ENCODE assay signal across 16 cellular contexts in genomic region chr1:3417082-3417728, GRCh38. TPM values are rescaled to one million over a fixed set of nuclear protein-coding genes. Genes with fewer than 3 reads are reported as not detected.
DNase-seq lines count a peak whose midpoint lies in the region; ATAC-seq and TF ChIP-seq lines count a peak whose summit lies in the region.
"Had no signal": no experiment of that assay in that cellular context is flagged by ENCODE, and none has a peak within 500 bp of the region (broad histone marks: within the 10 kb centered on the region; RNA-seq: fewer than 3 reads in every experiment).

No MANE protein-coding gene starts in this region.

- H3K27me3 ChIP-seq in HCT116 (ENCODE audit: insufficient read depth, low read length): no peaks in the 10 kb centered on the region
- H3K27me3 ChIP-seq in lower lobe of right lung (ENCODE audit: low read depth): peaks cover 8% of the 10 kb centered on the region
- H3K27me3 ChIP-seq: uterus had no signal

- peaks cover 4 to 9% (median 6%) of the 10 kb centered on the region in 3 donors for H3K27me3 Mint-ChIP-seq in CD14-positive monocyte (ENCODE audit: low read depth in 3 of 3)
- H3K27me3 Mint-ChIP-seq: activated naive CD8-positive, alpha-beta T cell treated with anti-CD3 and anti-CD28 coated beads, Interleukin-2, amount 10 ng/mL, durations not matched to agents 7 days and 5 days had no signal

- H3K27ac ChIP-seq in HCT116 (ENCODE audit: low read depth, low read length): no peak overlapping the region
- H3K27ac ChIP-seq in lower lobe of right lung: no peak overlapping the region
- H3K27ac ChIP-seq: SK-N-MC, uterus had no signal

- TF ChIP-seq CTCF in CD14-positive monocyte (IDR thresholded peaks at IDR 0.05) (peak; percentile 27), HCT116 (IDR thresholded peaks at IDR 0.05 in 2 of 3, conservative IDR thresholded peaks at IDR 0.05 in 1 of 3; ENCODE audit: borderline replicate concordance in 1 of 3, insufficient read depth in 1 of 3, low read depth in 2 of 3, low read length in 2 of 3) (peak; percentile 16 to 81 (median 61); a peak in 4 of 6 replicates), WI38 (IDR thresholded peaks at IDR 0.05; ENCODE audit: low read depth, low read length) (peak; percentile 19; the same call in 1 of the 2 replicates), lower lobe of right lung (IDR thresholded peaks at IDR 0.05) (peak; percentile 20)

- RAD21 ChIA-PET in HCT116 (lab: Charles Lee; ENCODE audit: low non-redundant PET in 1 of 2, low total read pairs in 2 of 2, uncharacterized antibody in 2 of 2, unreplicated experiment in 2 of 2): no interaction called here

- no TSS peak for BruUV-seq in HCT116 (replicated peaks; lab: Mats Ljungman, UMichigan)

- no peak overlapping the region for H3K9ac ChIP-seq in HCT116 (ENCODE audit: low read length)

- H4K20me1 ChIP-seq in HCT116 (ENCODE audit: insufficient read depth): no peaks in the 10 kb centered on the region

- peaks cover 0 to 8% of the 10 kb centered on the region in 2 experiments; a peak in 2 of 4 replicates for H3K4me1 ChIP-seq in HCT116 (ENCODE audit: control insufficient read depth in 1 of 2, insufficient read depth in 2 of 2, low read length in 2 of 2)
- H3K4me1 ChIP-seq in lower lobe of right lung: no peaks in the 10 kb centered on the region
- H3K4me1 ChIP-seq: uterus had no signal

- TF ChIP-seq RAD21 in HCT116 (IDR thresholded peaks at IDR 0.05; ENCODE audit: low read depth): no peak

- no peaks in the 10 kb centered on the region for H3K36me3 ChIP-seq in HCT116 (ENCODE audit: control insufficient read depth in 1 of 2, insufficient read depth in 2 of 2, low read length in 2 of 2)
- H3K36me3 ChIP-seq in lower lobe of right lung: no peaks in the 10 kb centered on the region
- H3K36me3 ChIP-seq: uterus had no signal

- H3K4me3 ChIP-seq in HCT116 (replicated peaks in 1 of 2; ENCODE audit: low read depth in 1 of 2, low read length in 2 of 2) (no peak overlapping the region), WI38 (ENCODE audit: low read depth, low read length) (no peak overlapping the region), lower lobe of right lung (no peak overlapping the region)
- H3K4me3 ChIP-seq: SK-N-MC, uterus had no signal

- H3K9me3 ChIP-seq in HCT116 (ENCODE audit: control insufficient read depth in 1 of 2, insufficient read depth in 1 of 2, low read depth in 1 of 2, low read length in 2 of 2): peaks cover 8 to 11% of the 10 kb centered on the region in 2 experiments; a peak in 2 of 4 replicates
- H3K9me3 ChIP-seq in lower lobe of right lung: peaks cover 10% of the 10 kb centered on the region
- H3K9me3 ChIP-seq: uterus had no signal

- no peaks in the 10 kb centered on the region for H3K79me2 ChIP-seq in HCT116 (ENCODE audit: insufficient read depth, low read length)

- POLR2A ChIA-PET in HCT116 (lab: Charles Lee): no interaction called here

- TF ChIP-seq POLR2A in HCT116 (IDR thresholded peaks at IDR 0.05; ENCODE audit: borderline replicate concordance, extremely low read depth, insufficient read depth, insufficient read length): no peak

- H2AFZ ChIP-seq in HCT116 (ENCODE audit: low read depth, low read length, poor library complexity, severe bottlenecking): no peak overlapping the region

- DNase-seq in CD14-positive monocyte (ENCODE audit: low spot score) (no peak), HCT116 (ENCODE audit: low read depth, low spot score) (no peak), lower lobe of right lung (no peak), cerebellar cortex (ENCODE audit: low spot score) (no peak)
- no peak for DNase-seq in activated CD4-positive, alpha-beta T cell treated with anti-CD3 and anti-CD28 coated beads for 4 hours
- DNase-seq in activated T-cell treated with anti-CD3 and anti-CD28 coated beads, Interleukin-2, amount 50 U/mL, for 48 hours: no peak
- DNase-seq: activated CD8-positive, alpha-beta memory T cell treated with anti-CD3 and anti-CD28 coated beads for 24 hours; activated naive CD8-positive, alpha-beta T cell treated with anti-CD3 and anti-CD28 coated beads, Interleukin-2, amount 10 ng/mL, durations not matched to agents 7 days and 5 days; head of caudate nucleus; NCI-H524; uterus had no signal

- H3K4me3 Mint-ChIP-seq in CD14-positive monocyte: no peak overlapping the region
- H3K4me3 Mint-ChIP-seq: activated naive CD8-positive, alpha-beta T cell treated with anti-CD3 and anti-CD28 coated beads, Interleukin-2, amount 10 ng/mL, durations not matched to agents 7 days and 5 days; IgD-negative memory B cell had no signal

- no peak overlapping the region for H3K27ac Mint-ChIP-seq in CD14-positive monocyte
- H3K27ac Mint-ChIP-seq: activated naive CD8-positive, alpha-beta T cell treated with anti-CD3 and anti-CD28 coated beads, Interleukin-2, amount 10 ng/mL, durations not matched to agents 7 days and 5 days; IgD-negative memory B cell had no signal

- CTCF ChIA-PET in HCT116 (lab: Charles Lee): no interaction called here

- ATAC-seq in HCT116 (no peak), lower lobe of right lung (no peak), GM18870 (IDR thresholded peaks at IDR 0.05; ENCODE audit: unreplicated experiment) (no peak)
- ATAC-seq: right cardiac atrium had no signal

- intact Hi-C loops in CD14-positive monocyte (cut with micrococcal nuclease): no loop called here
- intact Hi-C loops in HCT116 (cut with micrococcal nuclease): no loop called here
- intact Hi-C loops in lower lobe of right lung (cut with DNase I): no loop called here

- H3K36me3 Mint-ChIP-seq in CD14-positive monocyte: no peaks in the 10 kb centered on the region
- H3K36me3 Mint-ChIP-seq: activated naive CD8-positive, alpha-beta T cell treated with anti-CD3 and anti-CD28 coated beads, Interleukin-2, amount 10 ng/mL, durations not matched to agents 7 days and 5 days had no signal

- no peaks in the 10 kb centered on the region for H3K4me1 Mint-ChIP-seq in CD14-positive monocyte
- H3K4me1 Mint-ChIP-seq: IgD-negative memory B cell had no signal

- no peak overlapping the region for H3K4me2 ChIP-seq in HCT116 (ENCODE audit: low read length)

- peaks cover 4 to 15% (median 10%) of the 10 kb centered on the region in 7 donors for H3K9me3 Mint-ChIP-seq in CD14-positive monocyte
- H3K9me3 Mint-ChIP-seq: activated naive CD8-positive, alpha-beta T cell treated with anti-CD3 and anti-CD28 coated beads, Interleukin-2, amount 10 ng/mL, durations not matched to agents 7 days and 5 days had no signal

- no peaks in the 10 kb centered on the region for H3K9me2 ChIP-seq in HCT116 (ENCODE audit: insufficient read depth)

TF ChIP-seq in HCT116, 20 proteins besides CTCF, POLR2A, EP300 and RAD21 (continues in another document):
- no peak for TF ChIP-seq SP1 (IDR thresholded peaks at IDR 0.05; ENCODE audit: low read depth)
- TF ChIP-seq POLR2AphosphoS5 (IDR thresholded peaks at IDR 0.05; ENCODE audit: low read depth, low read length): no peak
- TF ChIP-seq SIN3A (IDR thresholded peaks at IDR 0.05; ENCODE audit: low read depth): no peak
- no peak for TF ChIP-seq FOSL1 (IDR thresholded peaks at IDR 0.05; ENCODE audit: low read depth)
- TF ChIP-seq, protein P1, sequence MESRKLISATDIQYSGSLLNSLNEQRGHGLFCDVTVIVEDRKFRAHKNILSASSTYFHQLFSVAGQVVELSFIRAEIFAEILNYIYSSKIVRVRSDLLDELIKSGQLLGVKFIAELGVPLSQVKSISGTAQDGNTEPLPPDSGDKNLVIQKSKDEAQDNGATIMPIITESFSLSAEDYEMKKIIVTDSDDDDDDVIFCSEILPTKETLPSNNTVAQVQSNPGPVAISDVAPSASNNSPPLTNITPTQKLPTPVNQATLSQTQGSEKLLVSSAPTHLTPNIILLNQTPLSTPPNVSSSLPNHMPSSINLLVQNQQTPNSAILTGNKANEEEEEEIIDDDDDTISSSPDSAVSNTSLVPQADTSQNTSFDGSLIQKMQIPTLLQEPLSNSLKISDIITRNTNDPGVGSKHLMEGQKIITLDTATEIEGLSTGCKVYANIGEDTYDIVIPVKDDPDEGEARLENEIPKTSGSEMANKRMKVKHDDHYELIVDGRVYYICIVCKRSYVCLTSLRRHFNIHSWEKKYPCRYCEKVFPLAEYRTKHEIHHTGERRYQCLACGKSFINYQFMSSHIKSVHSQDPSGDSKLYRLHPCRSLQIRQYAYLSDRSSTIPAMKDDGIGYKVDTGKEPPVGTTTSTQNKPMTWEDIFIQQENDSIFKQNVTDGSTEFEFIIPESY (IDR thresholded peaks at IDR 0.05; ENCODE audit: extremely low read depth, insufficient replicate concordance, low read length): no peak
- TF ChIP-seq ZFX (IDR thresholded peaks at IDR 0.05): no peak
- TF ChIP-seq SRF (IDR thresholded peaks at IDR 0.05; ENCODE audit: low read depth): no peak
- TF ChIP-seq EGR1 (IDR thresholded peaks at IDR 0.05; ENCODE audit: low read depth): no peak
- TF ChIP-seq MAX (IDR thresholded peaks at IDR 0.05): no peak
- no peak for TF ChIP-seq ZNF274 (IDR thresholded peaks at IDR 0.05; ENCODE audit: low read depth, low read length)
- TF ChIP-seq EZH2phosphoT487 (IDR thresholded peaks at IDR 0.05; ENCODE audit: borderline replicate concordance): no peak
- TF ChIP-seq EZH2 (IDR thresholded peaks at IDR 0.05): no peak
- TF ChIP-seq JUND (IDR thresholded peaks at IDR 0.05): no peak

RNA-seq across cellular contexts. Expression of gene ARHGEF16, which starts 37.3 kb away (rescaled TPM):
- not detected for polyA plus RNA-seq in CD14-positive monocyte
- 37.4 TPM for total RNA-seq in HCT116 (2021; ENCODE audit: unreplicated experiment)
- polyA plus RNA-seq in HCT116 (2012): 29.5 and 34.9 TPM in 2 replicates
- 10.6 TPM for total RNA-seq in lower lobe of right lung
- total RNA-seq: activated naive CD8-positive, alpha-beta T cell treated with anti-CD3 and anti-CD28 coated beads, Interleukin-2, amount 10 ng/mL, durations not matched to agents 7 days and 5 days had no signal
- polyA plus RNA-seq: IgD-negative memory B cell had no signal
